Comparison of ENCODE assay signal across 8 cellular contexts in genomic region chr2:180937480-180937879, GRCh38. TPM values are rescaled to one million over a fixed set of nuclear protein-coding genes. Genes with fewer than 3 reads are reported as not detected.
DNase-seq lines count a peak whose midpoint lies in the region; ATAC-seq lines count a peak whose summit lies in the region.
"Not testable (repeated sequence)": the region's sequence is repeated elsewhere in the genome, so short reads cannot be mapped to it uniquely, and the experiment has no call there.

No MANE protein-coding gene starts in this region.

- in situ Hi-C loops in KBM-7 (cut with MboI; ENCODE audit: low pct_unique_long_range_greater_than_20kb, low sequenced_read_pairs) = not testable (repeated sequence)

- ATAC-seq in GM18502 (IDR thresholded peaks at IDR 0.05; ENCODE audit: poor library complexity, unreplicated experiment) (peak; percentile 81), GM19438 (IDR thresholded peaks at IDR 0.05; ENCODE audit: low read depth, unreplicated experiment) (peak; percentile 78), HG02610 (IDR thresholded peaks at IDR 0.05; ENCODE audit: unreplicated experiment) (peak; percentile 77), HG03103 (IDR thresholded peaks at IDR 0.05; ENCODE audit: low read depth, unreplicated experiment) (peak; percentile 93)
- peak; percentile 90 for ATAC-seq in activated CD4-positive, alpha-beta T cell treated with anti-CD3 and anti-CD28 coated beads for 36 hours
- peak; percentile 72 for ATAC-seq in stimulated activated memory B cell treated with anti-CD40 and anti-IgM and Interleukin-4, amounts not matched to agents 10 μg/mL and 1 μg/mL and 100 μg/mL, for 72 hours

- H3K9me3 Mint-ChIP-seq in activated CD4-positive, alpha-beta T cell treated with anti-CD3 and anti-CD28 coated beads for 36 hours (ENCODE audit: low read depth) = not testable (repeated sequence)
- H3K9me3 Mint-ChIP-seq in activated naive CD8-positive, alpha-beta T cell treated with anti-CD3 and anti-CD28 coated beads for 36 hours = peaks cover 11% of the 10 kb centered on the region
- H3K9me3 Mint-ChIP-seq in stimulated activated memory B cell treated with anti-CD40 and anti-IgM and Interleukin-4, amounts not matched to agents 10 μg/mL and 1 μg/mL and 100 μg/mL, for 72 hours = peaks cover 13% of the 10 kb centered on the region

- H3K27me3 Mint-ChIP-seq in activated CD4-positive, alpha-beta T cell treated with anti-CD3 and anti-CD28 coated beads for 36 hours; activated naive CD8-positive, alpha-beta T cell treated with anti-CD3 and anti-CD28 coated beads for 36 hours; stimulated activated memory B cell treated with anti-CD40 and anti-IgM and Interleukin-4, amounts not matched to agents 10 μg/mL and 1 μg/mL and 100 μg/mL, for 72 hours: not testable (repeated sequence)

- peak; percentile 37 for DNase-seq in KBM-7
- peak; percentile 39 for DNase-seq in activated CD4-positive, alpha-beta T cell treated with anti-CD3 and anti-CD28 coated beads for 36 hours
- peak; percentile 24 for DNase-seq in activated naive CD8-positive, alpha-beta T cell treated with anti-CD3 and anti-CD28 coated beads for 36 hours

- CTCF ChIA-PET in activated CD4-positive, alpha-beta T cell treated with anti-CD3 and anti-CD28 coated beads for 36 hours (lab: Charles Lee) = interaction anchor here (0.6 to 2.6 kb wide), 4 partner anchors 15 to 354 kb away, joined by 3 to 11 read pairs (median 4); partner anchors contain the start of gene UBE2E3

- intact Hi-C loops in activated CD4-positive, alpha-beta T cell treated with anti-CD3 and anti-CD28 coated beads for 36 hours (cut with DNase I, micrococcal nuclease) = loop anchor here in 1 of 2 experiments (2.0 kb wide), 1 partner anchor 45 kb away; no protein-coding TSS in a partner anchor

- H3K36me3 Mint-ChIP-seq in activated CD4-positive, alpha-beta T cell treated with anti-CD3 and anti-CD28 coated beads for 36 hours (ENCODE audit: low read depth); activated naive CD8-positive, alpha-beta T cell treated with anti-CD3 and anti-CD28 coated beads for 36 hours; stimulated activated memory B cell treated with anti-CD40 and anti-IgM and Interleukin-4, amounts not matched to agents 10 μg/mL and 1 μg/mL and 100 μg/mL, for 72 hours: not testable (repeated sequence)

- POLR2A ChIA-PET in activated CD4-positive, alpha-beta T cell treated with anti-CD3 and anti-CD28 coated beads for 36 hours (lab: Charles Lee) = interaction anchor here (1.4 kb wide), 1 partner anchor 42 kb away, joined by 6 read pairs; the partner anchor contains the start of gene UBE2E3

- H3K27ac Mint-ChIP-seq in activated CD4-positive, alpha-beta T cell treated with anti-CD3 and anti-CD28 coated beads for 36 hours; activated naive CD8-positive, alpha-beta T cell treated with anti-CD3 and anti-CD28 coated beads for 36 hours; stimulated activated memory B cell treated with anti-CD40 and anti-IgM and Interleukin-4, amounts not matched to agents 10 μg/mL and 1 μg/mL and 100 μg/mL, for 72 hours: not testable (repeated sequence)

- peaks cover 17% of the 10 kb centered on the region for H3K4me1 Mint-ChIP-seq in activated CD4-positive, alpha-beta T cell treated with anti-CD3 and anti-CD28 coated beads for 36 hours
- not testable (repeated sequence) for H3K4me1 Mint-ChIP-seq in activated naive CD8-positive, alpha-beta T cell treated with anti-CD3 and anti-CD28 coated beads for 36 hours
- H3K4me1 Mint-ChIP-seq in stimulated activated memory B cell treated with anti-CD40 and anti-IgM and Interleukin-4, amounts not matched to agents 10 μg/mL and 1 μg/mL and 100 μg/mL, for 72 hours = peaks cover 18% of the 10 kb centered on the region

- H3K4me3 Mint-ChIP-seq in activated CD4-positive, alpha-beta T cell treated with anti-CD3 and anti-CD28 coated beads for 36 hours; activated naive CD8-positive, alpha-beta T cell treated with anti-CD3 and anti-CD28 coated beads for 36 hours; stimulated activated memory B cell treated with anti-CD40 and anti-IgM and Interleukin-4, amounts not matched to agents 10 μg/mL and 1 μg/mL and 100 μg/mL, for 72 hours: not testable (repeated sequence)

RNA-seq across cellular contexts. Expression of gene UBE2E3, which starts 42.9 kb away (rescaled TPM):
- total RNA-seq in activated CD4-positive, alpha-beta T cell treated with anti-CD3 and anti-CD28 coated beads for 36 hours = 10 to 100 TPM; 37.0 to 69.6 TPM
- 10 to 100 TPM; 30.2 to 34.6 TPM for total RNA-seq in activated naive CD8-positive, alpha-beta T cell treated with anti-CD3 and anti-CD28 coated beads for 36 hours

Comparison
In these comparisons a context has a peak if more than half of its experiments do, and no peak if none do; other contexts are left out.
1. Peak in every context shown above with its lines: DNase-seq and ATAC-seq.